18 cellular contexts compared by ENCODE assay signal in the genomic region with DNA sequence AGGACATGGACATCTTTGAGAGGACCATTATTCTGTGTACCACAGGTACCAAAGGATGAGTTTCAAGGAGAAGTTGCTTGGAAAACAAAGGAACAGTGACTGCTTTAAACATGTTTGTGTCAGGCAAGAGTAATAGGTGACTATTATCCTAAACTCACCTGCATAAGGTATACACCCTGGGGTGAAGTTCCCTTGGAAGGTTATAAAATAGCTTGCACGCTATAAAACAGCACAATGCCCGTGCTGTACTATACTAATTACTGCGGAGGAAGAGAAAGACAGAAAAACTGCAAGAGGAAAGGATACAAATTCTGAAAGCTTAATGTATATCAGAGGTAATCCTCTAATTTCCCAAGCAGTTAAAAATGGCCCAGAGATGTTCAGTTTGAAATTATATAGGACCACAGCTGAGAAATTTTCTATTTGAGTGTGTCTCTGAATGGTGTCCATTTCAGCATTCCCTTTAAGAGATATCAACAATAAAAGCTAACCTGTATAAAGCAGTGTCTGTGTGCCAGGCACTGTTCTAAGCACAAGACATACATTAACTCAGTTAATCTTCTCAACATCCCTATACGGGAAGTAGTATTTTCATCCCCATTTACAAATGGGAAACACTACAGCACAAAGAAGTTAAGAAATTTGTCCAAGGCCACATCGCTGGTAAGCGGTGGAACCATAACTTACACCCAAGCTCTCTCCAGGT. TPM values are rescaled to one million over a fixed set of nuclear protein-coding genes. Genes with fewer than 3 reads are reported as not detected.
DNase-seq lines count a peak whose midpoint lies in the region; ATAC-seq, FAIRE-seq and TF ChIP-seq lines count a peak whose summit lies in the region.
"Had no signal": no experiment of that assay in that cellular context is flagged by ENCODE, and none has a peak within 500 bp of the region (broad histone marks: within the 10 kb centered on the region; RNA-seq: fewer than 3 reads in every experiment).

No MANE protein-coding gene starts in this region.

- FAIRE-seq in small intestine (lab: Jason Lieb, UNC): no peak
- FAIRE-seq: GM12878, GM18507 had no signal

- no peaks in the 10 kb centered on the region for H3K4me1 Mint-ChIP-seq in H9
- H3K4me1 Mint-ChIP-seq: GM23338 had no signal

- no peak overlapping the region for H3K4ac ChIP-seq in H9 (ENCODE audit: low read depth, low read length)

- H2BK12ac ChIP-seq in H9 (ENCODE audit: insufficient read length, low read depth, low read length): no peak overlapping the region

- no peak overlapping the region for H2AFZ ChIP-seq in H9 (ENCODE audit: low read length)
- H2AFZ ChIP-seq: GM23338 had no signal

- no peaks in the 10 kb centered on the region for H3K27me3 Mint-ChIP-seq in H9 (ENCODE audit: low read depth)
- H3K27me3 Mint-ChIP-seq: CD4-positive, CD25-positive, alpha-beta regulatory T cell had no signal

- H3K23me2 ChIP-seq in H9 (ENCODE audit: insufficient read length, low read depth, low read length, poor library complexity, severe bottlenecking): no peaks in the 10 kb centered on the region

- intact Hi-C loops in left colon (cut with DNase I, micrococcal nuclease): no loop called here
- intact Hi-C loops in esophagus muscularis mucosa (cut with DNase I): no loop called here

- no peak overlapping the region for H3K27ac Mint-ChIP-seq in H9
- H3K27ac Mint-ChIP-seq: CD4-positive, CD25-positive, alpha-beta regulatory T cell; CD8-positive, alpha-beta T cell; GM23338; HFFc6 had no signal

- H3K9me3 ChIP-seq in H9 (ENCODE audit: control insufficient read depth, low read depth, low read length) (no peaks in the 10 kb centered on the region), small intestine (ENCODE audit: control insufficient read depth, low read depth) (no peaks in the 10 kb centered on the region), esophagus muscularis mucosa (no peaks in the 10 kb centered on the region)
- H3K9me3 ChIP-seq: Caco-2, HAP-1 had no signal

- H3K27ac ChIP-seq in H9 (ENCODE audit: insufficient read length, low read depth, low read length) (no peak overlapping the region), small intestine (ENCODE audit: low read depth in 1 of 2, low read length in 1 of 2) (peak overlapping the region in 1 of 2 donors; percentile 24), esophagus muscularis mucosa (replicated peaks in 1 of 4) (no peak overlapping the region)
- H3K27ac ChIP-seq: C4-2B had no signal

- TF ChIP-seq EP300 in esophagus muscularis mucosa (IDR thresholded peaks at IDR 0.05): no peak

- peaks cover 3 to 4% of the 10 kb centered on the region in 2 experiments; a peak in 3 of 5 replicates for H3K9me3 Mint-ChIP-seq in H9
- H3K9me3 Mint-ChIP-seq: CD8-positive, alpha-beta T cell; GM23338 had no signal

- no peak overlapping the region for H3K18ac ChIP-seq in H9 (ENCODE audit: insufficient read length, low read depth, low read length)

- no peak overlapping the region for H3K4me2 ChIP-seq in H9 (ENCODE audit: insufficient read depth, insufficient read length, low read length)
- H3K4me2 ChIP-seq: GM23338 had no signal

- no peak overlapping the region for H3K14ac ChIP-seq in H9 (ENCODE audit: insufficient read depth, low read length)

- H3K79me1 ChIP-seq in H9 (ENCODE audit: insufficient read depth, low read depth, low read length, poor library complexity, severe bottlenecking): no peaks in the 10 kb centered on the region

- DNase-seq in H9 (no peak), left colon (no peak), small intestine (peak; percentile 72), esophagus muscularis mucosa (ENCODE audit: extremely low spot score) (no peak), RKO (ENCODE audit: low spot score) (no peak)
- no peak for DNase-seq in stimulated activated naive CD4-positive, alpha-beta T cell treated with Interleukin-2 at 50 U/mL for 16 hours (lab: John Stamatoyannopoulos, UW)
- DNase-seq: Caco-2; CD4-positive, CD25-positive, alpha-beta regulatory T cell; CD8-positive, alpha-beta T cell; DMS153; DND-41; GDM1; HFFc6 had no signal

- H3K4me3 ChIP-seq in small intestine (ENCODE audit: low read depth in 1 of 2, low read length in 2 of 2): no peak overlapping the region
- H3K4me3 ChIP-seq in esophagus muscularis mucosa: no peak overlapping the region
- H3K4me3 ChIP-seq: GM12878, GM23338, HAP-1 had no signal

- H3K36me3 ChIP-seq in small intestine (ENCODE audit: control insufficient read depth in 2 of 2, insufficient read depth in 2 of 2, low read length in 2 of 2) (no peaks in the 10 kb centered on the region), esophagus muscularis mucosa (no peaks in the 10 kb centered on the region)
- H3K36me3 ChIP-seq: HAP-1 had no signal

- H4K91ac ChIP-seq in H9 (ENCODE audit: insufficient read length, low read depth, low read length): no peak overlapping the region

- no peak overlapping the region for H2BK15ac ChIP-seq in H9 (ENCODE audit: low read depth, low read length)

- no peak overlapping the region for H4K8ac ChIP-seq in H9 (replicated peaks; ENCODE audit: insufficient read length, low read depth, low read length)

- peaks cover 3 to 8% (median 7%) of the 10 kb centered on the region in 3 experiments; a peak in 5 of 7 replicates for H3K36me3 Mint-ChIP-seq in H9 (ENCODE audit: insufficient read depth in 1 of 3, low read depth in 3 of 3)

- no peaks in the 10 kb centered on the region for H4K20me1 ChIP-seq in H9 (ENCODE audit: control insufficient read depth, insufficient read depth, insufficient read length)

- H3K56ac ChIP-seq in H9 (ENCODE audit: insufficient read length, low read depth, low read length): no peak overlapping the region

- no peak overlapping the region for H3K4me3 Mint-ChIP-seq in H9
- H3K4me3 Mint-ChIP-seq: CD4-positive, CD25-positive, alpha-beta regulatory T cell; CD8-positive, alpha-beta T cell; GM23338; HFFc6 had no signal

- no peaks in the 10 kb centered on the region for H3K79me2 ChIP-seq in H9 (ENCODE audit: insufficient read depth, low read length)

- H3K23ac ChIP-seq in H9 (ENCODE audit: insufficient read length, low read depth, low read length): no peak overlapping the region

- H2BK20ac ChIP-seq in H9 (ENCODE audit: low read depth, low read length, poor library complexity, severe bottlenecking): no peak overlapping the region

- no peak overlapping the region for H2AK5ac ChIP-seq in H9 (ENCODE audit: insufficient read length, low read length)

- peak overlapping the region; percentile 41 for H4K5ac ChIP-seq in H9 (ENCODE audit: insufficient read length, low read depth, low read length)

- H3K4me1 ChIP-seq in H9 (ENCODE audit: insufficient read depth, low read length) (no peaks in the 10 kb centered on the region), small intestine (ENCODE audit: control insufficient read depth in 2 of 2, insufficient read depth in 1 of 2, low read depth in 1 of 2, low read length in 1 of 2) (no peaks in the 10 kb centered on the region), esophagus muscularis mucosa (peaks cover 0 to 3% (median 0%) of the 10 kb centered on the region in 4 donors)
- H3K4me1 ChIP-seq: Caco-2, HAP-1 had no signal

- H2BK5ac ChIP-seq in H9 (ENCODE audit: insufficient read length, low read length): no peak overlapping the region

- no peak overlapping the region for H3K9ac ChIP-seq in H9 (ENCODE audit: extremely low read depth, insufficient read length, low read length)

- H2BK120ac ChIP-seq in H9 (ENCODE audit: low read depth, low read length, poor library complexity, severe bottlenecking): no peak overlapping the region

- TF ChIP-seq CTCF in H9 (conservative IDR thresholded peaks at IDR 0.05) (no peak), esophagus muscularis mucosa (IDR thresholded peaks at IDR 0.05) (no peak)

- TF ChIP-seq POLR2A in esophagus muscularis mucosa (IDR thresholded peaks at IDR 0.05; ENCODE audit: low read depth): no peak

- H3K27me3 ChIP-seq in H9 (ENCODE audit: insufficient read depth, low read length) (no peaks in the 10 kb centered on the region), small intestine (ENCODE audit: control insufficient read depth in 2 of 2, insufficient read depth in 2 of 2, low read length in 2 of 2) (no peaks in the 10 kb centered on the region), esophagus muscularis mucosa (no peaks in the 10 kb centered on the region)

- no CpG with 5 or more reads among the region's 6 CpGs for WGBS in H9 (ENCODE audit: extremely low coverage, insufficient read length, low lambda C conversion rate)
- WGBS in small intestine, 3 donors: 29 to 69% (median 45%) methylated on average over 6 of the region's 6 CpGs
- 96% methylated on average over 6 of the region's 6 CpGs for WGBS in esophagus muscularis mucosa

- peak; percentile 96 for ATAC-seq in left colon
- ATAC-seq: CD8-positive, alpha-beta T cell; GM12878; GM23338 had no signal

- H3T11ph ChIP-seq in H9 (ENCODE audit: low read length): no peak overlapping the region

RNA-seq across cellular contexts. Expression of a gene that starts 19.7 kb away (rescaled TPM):
- total RNA-seq in H9 (2021): 8.7 and 9.0 TPM in 2 replicates
- 1 to 10 TPM; 7.8 to 9.0 TPM for total RNA-seq in left colon
- 1 to 10 TPM; 1.4 to 2.0 (median 1.7) TPM for polyA plus RNA-seq in small intestine
- 1 to 10 TPM; 2.2 to 3.3 (median 2.8) TPM for total RNA-seq in esophagus muscularis mucosa
